In genomic region chr13:44919103-44919804, GRCh38 we compare ENCODE assay signal across 8 cellular contexts.
DNase-seq lines count a peak whose midpoint lies in the region; ATAC-seq and TF ChIP-seq lines count a peak whose summit lies in the region.

No MANE protein-coding gene starts in this region.

- H3K4me3 ChIP-seq in heart right ventricle (peak overlapping the region in 9 of 10 donors; percentile 40 to 68 (median 55)), choroid plexus epithelial cell (ENCODE audit: low read depth, low read length) (no peak overlapping the region), mononuclear cell (ENCODE audit: low read length) (peak overlapping the region; percentile 44), uterus (peak overlapping the region in 1 of 2 donors; percentile 45)

- DNase-seq in heart right ventricle (no peak), cardiac septum (ENCODE audit: low spot score) (no peak), choroid plexus epithelial cell (ENCODE audit: low read depth) (peak; percentile 39), uterus (no peak), NCI-H2081 (lab: John Stamatoyannopoulos, UW) (no peak), OCI-M1 (lab: John Stamatoyannopoulos, UW) (no peak)

- WGBS in heart right ventricle, 2 donors, result 95 to 96% methylated on average over 18 of the region's 18 CpGs

- no peaks in the 10 kb centered on the region for H3K9me3 ChIP-seq in heart right ventricle
- no peaks in the 10 kb centered on the region for H3K9me3 ChIP-seq in mononuclear cell (ENCODE audit: low read depth, low read length)
- H3K9me3 ChIP-seq in uterus, result no peaks in the 10 kb centered on the region

- H3K27ac ChIP-seq in heart right ventricle (peak overlapping the region; percentile 84 to 96 (median 91)), uterus (peak overlapping the region; percentile 88 to 99)

- TF ChIP-seq CTCF in heart right ventricle (IDR thresholded peaks at IDR 0.05), result no peak
- TF ChIP-seq CTCF in choroid plexus epithelial cell (conservative IDR thresholded peaks at IDR 0.05; ENCODE audit: low read depth, low read length), result no peak
- no peak for TF ChIP-seq CTCF in uterus (IDR thresholded peaks at IDR 0.05)

- no peak for TF ChIP-seq POLR2A in uterus (IDR thresholded peaks at IDR 0.05)

- ATAC-seq in heart right ventricle, result no peak
- ATAC-seq in HG02870 (IDR thresholded peaks at IDR 0.05; ENCODE audit: unreplicated experiment), result no peak

- H3K36me3 ChIP-seq in heart right ventricle (no peaks in the 10 kb centered on the region), uterus (no peaks in the 10 kb centered on the region)

- intact Hi-C loops in heart right ventricle (cut with DNase I), result loop anchor here in 4 of 10 donors (5.0 kb wide), 3 partner anchors 48 to 342 kb away; partner anchors contain the start of gene TSC22D1 (in 1 of the 4)
- intact Hi-C loops in cardiac septum (cut with DNase I), result loop anchor here (5.0 kb wide), 1 partner anchor 48 kb away; no protein-coding TSS in a partner anchor
- intact Hi-C loops in uterus (cut with DNase I; ENCODE audit: low total_unique reads), result loop anchor here (10.0 kb wide), 1 partner anchor 344 kb away; the partner anchor contains the start of gene TSC22D1

- H3K27me3 ChIP-seq in heart right ventricle, result no peaks in the 10 kb centered on the region
- H3K27me3 ChIP-seq in mononuclear cell (ENCODE audit: insufficient read depth, low read length), result no peaks in the 10 kb centered on the region
- no peaks in the 10 kb centered on the region for H3K27me3 ChIP-seq in uterus

- peaks cover 7 to 39% (median 26%) of the 10 kb centered on the region in 9 donors for H3K4me1 ChIP-seq in heart right ventricle
- peaks cover 12% of the 10 kb centered on the region for H3K4me1 ChIP-seq in mononuclear cell (ENCODE audit: insufficient read depth, low read length)
- peaks cover 0 to 4% of the 10 kb centered on the region in 2 donors for H3K4me1 ChIP-seq in uterus
